Comparison of ENCODE assay signal across 19 cellular contexts in the genomic region with DNA sequence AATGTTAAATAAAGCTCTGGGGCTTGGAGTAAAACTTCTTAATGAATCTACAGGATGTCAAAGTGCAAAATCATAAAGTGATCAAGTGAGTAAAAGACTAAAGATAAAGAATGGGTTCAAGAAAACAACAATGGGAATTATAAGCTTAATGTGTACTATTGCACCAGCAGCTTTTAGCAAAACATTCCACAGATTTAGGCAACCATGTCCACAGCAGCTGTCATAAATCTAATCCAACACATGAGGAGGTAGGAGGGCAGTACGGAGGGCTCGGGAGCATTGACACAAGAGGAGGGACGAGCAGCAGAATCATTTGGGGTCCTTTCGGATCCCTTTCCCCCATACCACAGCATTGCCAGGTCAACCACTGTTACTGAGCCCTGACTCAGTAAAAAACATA.
"Had no signal": no experiment of that assay in that cellular context is flagged by ENCODE, and none has a peak within 500 bp of the region (broad histone marks: within the 10 kb centered on the region; RNA-seq: fewer than 3 reads in every experiment).

No MANE protein-coding gene starts in this region.

- ATAC-seq: activated T-cell treated with anti-CD3 and anti-CD28 coated beads, Interleukin-2, amount 50 U/mL, for 72 hours; left lobe of liver had no signal

- DNase-seq: activated CD4-positive, alpha-beta T cell treated with anti-CD3 and anti-CD28 coated beads, Interleukin-2, amount 50 U/mL, for 4 hours; activated effector memory CD4-positive, alpha-beta T cell treated with anti-CD3 and anti-CD28 coated beads, Interleukin-2, amount 50 U/mL, for 16 hours; activated naive CD4-positive, alpha-beta T cell treated with anti-CD3 and anti-CD28 coated beads, Interleukin-2, amount 50 U/mL, for 16 hours; activated T-cell treated with anti-CD3 and anti-CD28 coated beads, Interleukin-2, amount 50 U/mL, for 72 hours; cortex of kidney; esophagus squamous epithelium; foreskin fibroblast; small intestine; stimulated activated CD4-positive, alpha-beta T cell treated with anti-CD3 and anti-CD28 coated beads, Interleukin-15, amount 100 ng/mL, for 24 hours; stimulated activated CD4-positive, alpha-beta T cell treated with anti-CD3 and anti-CD28 coated beads, Interleukin-2, amount 100 ng/mL, for 48 hours; transverse colon had no signal

- H3K4me1 ChIP-seq: breast epithelium, esophagus squamous epithelium, prostate gland, transverse colon, vagina had no signal

- H3K27ac ChIP-seq: breast epithelium, esophagus squamous epithelium, prostate gland, transverse colon, vagina, VCaP had no signal

- H3K4me3 ChIP-seq: breast epithelium, esophagus squamous epithelium, lung, prostate gland, transverse colon, vagina had no signal

- H3K27me3 ChIP-seq: breast epithelium, esophagus squamous epithelium, transverse colon, vagina had no signal

- H3K36me3 ChIP-seq: breast epithelium, esophagus squamous epithelium, prostate gland, transverse colon, vagina had no signal

- FAIRE-seq: astrocyte, endothelial cell of umbilical vein, small intestine had no signal

- H3K9me3 ChIP-seq: breast epithelium, esophagus squamous epithelium, prostate gland, transverse colon, vagina had no signal
